1 cellular context compared by ENCODE assay signal in the genomic region with DNA sequence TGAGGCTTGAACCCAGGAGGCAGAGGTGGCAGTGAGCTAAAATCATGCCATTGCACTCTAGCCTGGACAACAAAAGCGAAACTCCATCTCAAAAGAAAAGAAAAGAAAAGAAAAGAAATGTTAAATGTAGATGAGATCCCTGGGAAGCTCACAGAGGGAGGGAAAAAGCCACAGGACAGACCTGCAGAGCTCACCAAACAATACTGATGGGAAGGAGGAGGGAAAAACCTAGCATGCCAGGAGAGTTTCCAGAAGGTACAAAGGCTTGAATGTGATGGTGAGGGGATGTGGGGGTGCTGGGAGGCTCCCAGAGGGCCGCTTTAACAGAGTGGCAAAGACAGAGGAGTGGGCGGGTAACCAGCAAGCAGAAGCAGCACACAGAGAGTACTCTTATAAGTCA.
TF ChIP-seq lines count a peak whose summit lies in the region.

No MANE protein-coding gene starts in this region.

TF ChIP-seq in H1, 55 proteins besides CTCF, POLR2A, EP300 and RAD21 (continued from another document):
- TF ChIP-seq SP1 (IDR thresholded peaks at IDR 0.05; ENCODE audit: low read depth, low read length) (0 out of 2 replicates have a peak, but pooled peaks have one; percentile 24), ASH2L (IDR thresholded peaks at IDR 0.05; ENCODE audit: low read length) (no peak), SUZ12 (IDR thresholded peaks at IDR 0.05; ENCODE audit: low read length) (no peak)
